In the genomic region with DNA sequence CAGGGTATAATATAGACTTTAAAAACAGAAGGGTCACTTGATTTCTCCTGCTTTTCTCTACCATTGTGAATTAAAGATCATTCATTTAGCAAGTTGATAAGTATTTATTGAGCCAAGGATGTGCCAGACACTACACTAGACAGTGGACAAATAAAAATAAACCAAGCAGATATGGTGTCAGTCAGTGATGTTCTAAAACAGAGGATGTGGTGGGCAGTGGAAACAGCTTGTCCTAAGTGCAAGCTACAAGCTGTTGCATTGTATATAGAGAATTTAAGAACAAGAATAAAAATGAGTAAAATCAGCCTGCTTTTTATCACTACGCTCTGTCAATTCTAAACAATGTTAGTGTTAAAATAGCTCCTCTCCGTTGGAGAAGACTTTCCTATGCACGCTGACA, we compare ENCODE assay signal across 35 cellular contexts.
"Had no signal": no experiment of that assay in that cellular context is flagged by ENCODE, and none has a peak within 500 bp of the region (broad histone marks: within the 10 kb centered on the region; RNA-seq: fewer than 3 reads in every experiment).

No MANE protein-coding gene starts in this region.

- H3K27ac ChIP-seq: adrenal gland, body of pancreas, brain microvascular endothelial cell, breast epithelium, VCaP had no signal

- H3K27me3 Mint-ChIP-seq: activated B cell treated with CpG ODN at 0.5 μM for 24 hours; activated CD4-positive, alpha-beta memory T cell treated with anti-CD3 and anti-CD28 coated beads for 36 hours; activated CD4-positive, alpha-beta T cell treated with anti-CD3 and anti-CD28 coated beads, Interleukin-2, amount 10 ng/mL, durations not matched to agents 24 days and 14 days; activated CD8-positive, alpha-beta T cell treated with anti-CD3 and anti-CD28 coated beads for 36 hours; activated naive CD8-positive, alpha-beta T cell treated with anti-CD3 and anti-CD28 coated beads for 36 hours; activated T-helper 17 cell treated with anti-CD3 and anti-CD28 coated beads, Interleukin-2, amount 50 U/mL, for 72 hours had no signal

- H3K27ac Mint-ChIP-seq: activated B cell treated with CpG ODN at 0.5 μM for 24 hours; activated CD4-positive, alpha-beta memory T cell treated with anti-CD3 and anti-CD28 coated beads for 36 hours; activated CD4-positive, alpha-beta T cell treated with anti-CD3 and anti-CD28 coated beads, Interleukin-2, amount 10 ng/mL, durations not matched to agents 24 days and 14 days; activated CD8-positive, alpha-beta T cell treated with anti-CD3 and anti-CD28 coated beads for 36 hours; activated naive CD4-positive, alpha-beta T cell treated with anti-CD3 and anti-CD28 coated beads for 36 hours; activated naive CD4-positive, alpha-beta T cell treated with anti-CD3 and anti-CD28 coated beads, Interleukin-2, amount 50 U/mL, for 72 hours; activated naive CD8-positive, alpha-beta T cell treated with anti-CD3 and anti-CD28 coated beads for 36 hours; activated T-cell treated with anti-CD3 and anti-CD28 coated beads, Interleukin-2, amount 50 U/mL, for 72 hours; activated T-helper 1 cell treated with anti-CD3 and anti-CD28 coated beads, Interleukin-12 subunit alpha, Interleukin-12 subunit beta, Interleukin-2, Interleukin-4 antibody, amounts not matched to agents 30 ng/mL and 10 ng/mL and 1 ng/mL, durations not matched to agents 14 hours and 24 hours and 36 hours; activated T-helper 17 cell treated with anti-CD3 and anti-CD28 coated beads, Interleukin-2, amount 50 U/mL, for 72 hours; T-helper 2 cell treated with Interferon-gamma antibody and Interleukin-4, amounts not matched to agents 5 μg/mL and 100 μg/mL, for 36 hours had no signal

- H3K36me3 Mint-ChIP-seq: activated CD4-positive, alpha-beta memory T cell treated with anti-CD3 and anti-CD28 coated beads for 36 hours; activated naive CD4-positive, alpha-beta T cell treated with anti-CD3 and anti-CD28 coated beads, Interleukin-2, amount 50 U/mL, for 72 hours; activated naive CD8-positive, alpha-beta T cell treated with anti-CD3 and anti-CD28 coated beads for 36 hours had no signal

- ATAC-seq: activated CD8-positive, alpha-beta T cell treated with anti-CD3 and anti-CD28 coated beads for 36 hours; activated naive CD4-positive, alpha-beta T cell treated with anti-CD3 and anti-CD28 coated beads, Interleukin-2, amount 50 U/mL, for 72 hours; activated T-cell treated with anti-CD3 and anti-CD28 coated beads, Interleukin-2, amount 50 U/mL, for 4 hours; activated T-cell treated with anti-CD3 and anti-CD28 coated beads, Interleukin-2, amount 50 U/mL, for 72 hours; activated T-helper 17 cell treated with anti-CD3 and anti-CD28 coated beads, Interleukin-2, amount 50 U/mL, for 72 hours; body of pancreas had no signal

- H3K4me1 Mint-ChIP-seq: activated CD4-positive, alpha-beta T cell treated with anti-CD3 and anti-CD28 coated beads, Interleukin-2, amount 10 ng/mL, durations not matched to agents 24 days and 14 days; activated naive CD8-positive, alpha-beta T cell treated with anti-CD3 and anti-CD28 coated beads for 36 hours; activated T-helper 17 cell treated with anti-CD3 and anti-CD28 coated beads, Interleukin-2, amount 50 U/mL, for 72 hours had no signal

- DNase-seq: activated B cell treated with CpG ODN at 0.5 μM for 24 hours; activated CD4-positive, alpha-beta memory T cell treated with anti-CD3 and anti-CD28 coated beads for 36 hours; activated CD4-positive, alpha-beta T cell treated with anti-CD3 and anti-CD28 coated beads for 4 hours; activated CD4-positive, alpha-beta T cell treated with anti-CD3 and anti-CD28 coated beads, Interleukin-2, amount 10 ng/mL, durations not matched to agents 24 days and 14 days; activated CD4-positive, alpha-beta T cell treated with anti-CD3 and anti-CD28 coated beads, Interleukin-2, amount 50 U/mL, for 1 hour; activated CD4-positive, alpha-beta T cell treated with anti-CD3 and anti-CD28 coated beads, Interleukin-2, amount 50 U/mL, for 4 hours; activated CD4-positive, CD25-positive, alpha-beta regulatory T cell treated with anti-CD3 and anti-CD28 coated beads, Interleukin-2, amount 50 U/mL, for 72 hours; activated CD8-positive, alpha-beta memory T cell treated with anti-CD3 and anti-CD28 coated beads, Interleukin-2, amount 50 U/mL, for 4 hours; activated CD8-positive, alpha-beta T cell treated with anti-CD3 and anti-CD28 coated beads for 36 hours; activated effector memory CD4-positive, alpha-beta T cell treated with anti-CD3 and anti-CD28 coated beads, Interleukin-2, amount 50 U/mL, for 16 hours; activated gamma-delta T cell treated with Interleukin-2 at 50 U/mL for 16 hours; activated naive CD4-positive, alpha-beta T cell; activated naive CD4-positive, alpha-beta T cell treated with anti-CD3 and anti-CD28 coated beads for 36 hours; activated naive CD4-positive, alpha-beta T cell treated with anti-CD3 and anti-CD28 coated beads, Interleukin-2, amount 50 U/mL, for 16 hours; activated naive CD8-positive, alpha-beta T cell treated with anti-CD3 and anti-CD28 coated beads for 36 hours; activated T-cell treated with anti-CD3 and anti-CD28 coated beads for 4 hours; activated T-cell treated with anti-CD3 and anti-CD28 coated beads, Interleukin-2, amount 50 U/mL, for 1 hour; activated T-cell treated with anti-CD3 and anti-CD28 coated beads, Interleukin-2, amount 50 U/mL, for 4 hours; activated T-cell treated with anti-CD3 and anti-CD28 coated beads, Interleukin-2, amount 50 U/mL, for 72 hours; adrenal gland; amniotic stem cell; aorta; body of pancreas; brain microvascular endothelial cell; central memory CD4-positive, alpha-beta T cell; T-helper 2 cell; T-helper 9 cell had no signal

- H3K27me3 ChIP-seq: adrenal gland, body of pancreas, brain microvascular endothelial cell, breast epithelium had no signal

- FAIRE-seq: astrocyte, TTC549 had no signal

- H3K9me3 Mint-ChIP-seq: activated B cell treated with CpG ODN at 0.5 μM for 24 hours; activated CD4-positive, alpha-beta T cell treated with anti-CD3 and anti-CD28 coated beads, Interleukin-2, amount 10 ng/mL, durations not matched to agents 24 days and 14 days; activated naive CD4-positive, alpha-beta T cell treated with anti-CD3 and anti-CD28 coated beads, Interleukin-2, amount 50 U/mL, for 72 hours; activated naive CD8-positive, alpha-beta T cell treated with anti-CD3 and anti-CD28 coated beads for 36 hours; activated T-cell treated with anti-CD3 and anti-CD28 coated beads, Interleukin-2, amount 50 U/mL, for 72 hours; activated T-helper 17 cell treated with anti-CD3 and anti-CD28 coated beads, Interleukin-2, amount 50 U/mL, for 72 hours had no signal

- H3K36me3 ChIP-seq: adrenal gland, brain microvascular endothelial cell, breast epithelium had no signal

- H3K4me3 ChIP-seq: adrenal gland, body of pancreas, breast epithelium had no signal

- H3K4me1 ChIP-seq: adrenal gland, breast epithelium had no signal

- H3K4me3 Mint-ChIP-seq: activated B cell treated with CpG ODN at 0.5 μM for 24 hours; activated CD4-positive, alpha-beta memory T cell treated with anti-CD3 and anti-CD28 coated beads for 36 hours; activated CD4-positive, alpha-beta T cell treated with anti-CD3 and anti-CD28 coated beads, Interleukin-2, amount 10 ng/mL, durations not matched to agents 24 days and 14 days; activated CD8-positive, alpha-beta T cell treated with anti-CD3 and anti-CD28 coated beads for 36 hours; activated naive CD4-positive, alpha-beta T cell treated with anti-CD3 and anti-CD28 coated beads for 36 hours; activated naive CD8-positive, alpha-beta T cell treated with anti-CD3 and anti-CD28 coated beads for 36 hours; activated T-cell treated with anti-CD3 and anti-CD28 coated beads, Interleukin-2, amount 50 U/mL, for 4 hours; activated T-cell treated with anti-CD3 and anti-CD28 coated beads, Interleukin-2, amount 50 U/mL, for 72 hours; activated T-helper 1 cell treated with anti-CD3 and anti-CD28 coated beads, Interleukin-12 subunit alpha, Interleukin-12 subunit beta, Interleukin-2, Interleukin-4 antibody, amounts not matched to agents 30 ng/mL and 10 ng/mL and 1 ng/mL, durations not matched to agents 14 hours and 24 hours and 36 hours; activated T-helper 17 cell treated with anti-CD3 and anti-CD28 coated beads, Interleukin-2, amount 50 U/mL, for 72 hours; T-helper 2 cell treated with Interferon-gamma antibody and Interleukin-4, amounts not matched to agents 5 μg/mL and 100 μg/mL, for 36 hours had no signal

- H3K9me3 ChIP-seq: adrenal gland, body of pancreas, breast epithelium had no signal
